27 cellular contexts compared by ENCODE assay signal in the genomic region with DNA sequence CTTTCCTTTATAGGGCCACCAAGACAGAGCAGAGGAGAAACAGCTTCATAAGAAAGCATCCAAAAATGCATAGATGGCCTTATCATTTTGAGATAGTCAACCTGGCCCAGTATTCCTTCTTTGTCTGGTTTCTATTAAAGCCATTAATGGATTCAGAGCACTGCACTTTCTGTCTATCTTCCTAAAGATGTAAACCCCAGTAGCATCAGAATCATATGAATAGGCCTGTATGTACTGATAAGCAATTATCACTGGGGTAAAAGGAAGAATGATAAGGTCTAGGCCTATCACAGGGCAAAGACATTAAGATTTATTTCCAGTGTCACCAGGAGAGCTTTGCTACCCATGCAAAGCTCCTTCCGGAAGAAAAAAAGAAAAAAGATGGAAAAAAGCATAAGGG.
"Had no signal": no experiment of that assay in that cellular context is flagged by ENCODE, and none has a peak within 500 bp of the region (broad histone marks: within the 10 kb centered on the region; RNA-seq: fewer than 3 reads in every experiment).

No MANE protein-coding gene starts in this region.

- H3K4me3 ChIP-seq: colonic mucosa, coronary artery, dorsolateral prefrontal cortex, esophagus muscularis mucosa, esophagus squamous epithelium, gastrocnemius medialis, gastroesophageal sphincter, heart left ventricle, heart right ventricle, hepatocyte had no signal

- H3K4me2 ChIP-seq: hepatocyte had no signal

- DNase-seq: colonic mucosa; cortex of kidney; dermis blood vessel endothelial cell; dorsolateral prefrontal cortex; effector CD4-positive, alpha-beta T cell; effector CD8-positive, alpha-beta T cell; effector memory CD4-positive, alpha-beta T cell; effector memory CD8-positive, alpha-beta T cell; endodermal cell; erythroblast; esophagus squamous epithelium; foreskin fibroblast; foreskin keratinocyte; foreskin melanocyte; gastrocnemius medialis; glutamatergic neuron; head of caudate nucleus; heart left ventricle; heart right ventricle; hippocampal formation had no signal

- H3K27ac Mint-ChIP-seq: dendritic cell treated with granulocyte-macrophage colony-stimulating factor and Interleukin-4, amounts not matched to agents 40 ng/mL and 50 ng/mL, for 4 days; effector memory CD8-positive, alpha-beta T cell; endodermal cell had no signal

- H3K27me3 Mint-ChIP-seq: effector memory CD8-positive, alpha-beta T cell had no signal

- H3K9me3 Mint-ChIP-seq: dendritic cell treated with granulocyte-macrophage colony-stimulating factor and Interleukin-4, amounts not matched to agents 40 ng/mL and 50 ng/mL, for 4 days; endodermal cell had no signal

- H3K27me3 ChIP-seq: colonic mucosa, dorsolateral prefrontal cortex, esophagus muscularis mucosa, esophagus squamous epithelium, foreskin keratinocyte, gastrocnemius medialis, gastroesophageal sphincter, heart left ventricle, heart right ventricle, hepatocyte had no signal

- H3K36me3 ChIP-seq: colonic mucosa, esophagus muscularis mucosa, esophagus squamous epithelium, gastrocnemius medialis, gastroesophageal sphincter, heart left ventricle, heart right ventricle had no signal

- H3K79me2 ChIP-seq: hepatocyte had no signal

- H2AFZ ChIP-seq: hepatocyte had no signal

- H3K27ac ChIP-seq: colonic mucosa, coronary artery, dorsolateral prefrontal cortex, epithelial cell of prostate, esophagus muscularis mucosa, esophagus squamous epithelium, foreskin keratinocyte, gastrocnemius medialis, gastroesophageal sphincter, heart left ventricle, heart right ventricle, hepatocyte had no signal

- ATAC-seq: effector memory CD8-positive, alpha-beta T cell; esophagus mucosa; foreskin keratinocyte; gastrocnemius medialis; heart left ventricle; heart right ventricle had no signal

- H3K4me1 Mint-ChIP-seq: endodermal cell had no signal

- H3K9me3 ChIP-seq: colonic mucosa, esophagus muscularis mucosa, esophagus squamous epithelium, gastrocnemius medialis, gastroesophageal sphincter had no signal

- H3K4me3 Mint-ChIP-seq: dendritic cell treated with granulocyte-macrophage colony-stimulating factor and Interleukin-4, amounts not matched to agents 40 ng/mL and 50 ng/mL, for 4 days; effector memory CD8-positive, alpha-beta T cell; endodermal cell had no signal

- H3K4me1 ChIP-seq: colonic mucosa, esophagus muscularis mucosa, esophagus squamous epithelium, foreskin keratinocyte, gastrocnemius medialis, gastroesophageal sphincter, heart left ventricle, heart right ventricle had no signal
